10 cellular contexts compared by ENCODE assay signal in genomic region chr2:74152954-74153353, GRCh38.
"Had no signal": no experiment of that assay in that cellular context is flagged by ENCODE, and none has a peak within 500 bp of the region (broad histone marks: within the 10 kb centered on the region; RNA-seq: fewer than 3 reads in every experiment).

No MANE protein-coding gene starts in this region.

- H3K9me3 Mint-ChIP-seq: activated CD4-positive, alpha-beta T cell treated with anti-CD3 and anti-CD28 coated beads, Interleukin-2, amount 10 ng/mL, durations not matched to agents 24 days and 14 days; activated naive CD8-positive, alpha-beta T cell treated with anti-CD3 and anti-CD28 coated beads, Interleukin-2, amount 10 ng/mL, durations not matched to agents 7 days and 5 days; stimulated activated naive B cell treated with anti-CD40 and anti-IgM and Interleukin-4, amounts not matched to agents 10 μg/mL and 1 μg/mL and 100 μg/mL, for 72 hours; type B pancreatic cell had no signal

- ATAC-seq: right cardiac atrium; SK-N-SH treated with all-trans-retinoic acid at 6 μM for 48 hours; stimulated activated naive B cell treated with anti-CD40 and anti-IgM and Interleukin-4, amounts not matched to agents 10 μg/mL and 1 μg/mL and 100 μg/mL, for 72 hours had no signal

- H3K4me3 ChIP-seq: breast epithelium, smooth muscle cell had no signal

- H3K4me1 ChIP-seq: breast epithelium had no signal

- H3K27ac ChIP-seq: breast epithelium had no signal

- H3K27me3 ChIP-seq: breast epithelium had no signal

- H3K9me3 ChIP-seq: breast epithelium had no signal

- H3K27me3 Mint-ChIP-seq: activated CD4-positive, alpha-beta T cell treated with anti-CD3 and anti-CD28 coated beads, Interleukin-2, amount 10 ng/mL, durations not matched to agents 24 days and 14 days; activated naive CD8-positive, alpha-beta T cell treated with anti-CD3 and anti-CD28 coated beads, Interleukin-2, amount 10 ng/mL, durations not matched to agents 7 days and 5 days; stimulated activated naive B cell treated with anti-CD40 and anti-IgM and Interleukin-4, amounts not matched to agents 10 μg/mL and 1 μg/mL and 100 μg/mL, for 72 hours; type B pancreatic cell had no signal

- H3K36me3 ChIP-seq: breast epithelium had no signal

- DNase-seq: activated CD4-positive, alpha-beta T cell treated with anti-CD3 and anti-CD28 coated beads, Interleukin-2, amount 10 ng/mL, durations not matched to agents 24 days and 14 days; activated naive CD8-positive, alpha-beta T cell treated with anti-CD3 and anti-CD28 coated beads, Interleukin-2, amount 10 ng/mL, durations not matched to agents 7 days and 5 days; aorta; hypothalamus; right cardiac atrium; stimulated activated naive B cell treated with anti-CD40 and anti-IgM and Interleukin-4, amounts not matched to agents 10 μg/mL and 1 μg/mL and 100 μg/mL, for 72 hours had no signal

- H3K4me3 Mint-ChIP-seq: activated CD4-positive, alpha-beta T cell treated with anti-CD3 and anti-CD28 coated beads, Interleukin-2, amount 10 ng/mL, durations not matched to agents 24 days and 14 days; activated naive CD8-positive, alpha-beta T cell treated with anti-CD3 and anti-CD28 coated beads, Interleukin-2, amount 10 ng/mL, durations not matched to agents 7 days and 5 days; stimulated activated naive B cell treated with anti-CD40 and anti-IgM and Interleukin-4, amounts not matched to agents 10 μg/mL and 1 μg/mL and 100 μg/mL, for 72 hours; type B pancreatic cell had no signal

- H3K27ac Mint-ChIP-seq: activated CD4-positive, alpha-beta T cell treated with anti-CD3 and anti-CD28 coated beads, Interleukin-2, amount 10 ng/mL, durations not matched to agents 24 days and 14 days; activated naive CD8-positive, alpha-beta T cell treated with anti-CD3 and anti-CD28 coated beads, Interleukin-2, amount 10 ng/mL, durations not matched to agents 7 days and 5 days; type B pancreatic cell had no signal
